In the genomic region with DNA sequence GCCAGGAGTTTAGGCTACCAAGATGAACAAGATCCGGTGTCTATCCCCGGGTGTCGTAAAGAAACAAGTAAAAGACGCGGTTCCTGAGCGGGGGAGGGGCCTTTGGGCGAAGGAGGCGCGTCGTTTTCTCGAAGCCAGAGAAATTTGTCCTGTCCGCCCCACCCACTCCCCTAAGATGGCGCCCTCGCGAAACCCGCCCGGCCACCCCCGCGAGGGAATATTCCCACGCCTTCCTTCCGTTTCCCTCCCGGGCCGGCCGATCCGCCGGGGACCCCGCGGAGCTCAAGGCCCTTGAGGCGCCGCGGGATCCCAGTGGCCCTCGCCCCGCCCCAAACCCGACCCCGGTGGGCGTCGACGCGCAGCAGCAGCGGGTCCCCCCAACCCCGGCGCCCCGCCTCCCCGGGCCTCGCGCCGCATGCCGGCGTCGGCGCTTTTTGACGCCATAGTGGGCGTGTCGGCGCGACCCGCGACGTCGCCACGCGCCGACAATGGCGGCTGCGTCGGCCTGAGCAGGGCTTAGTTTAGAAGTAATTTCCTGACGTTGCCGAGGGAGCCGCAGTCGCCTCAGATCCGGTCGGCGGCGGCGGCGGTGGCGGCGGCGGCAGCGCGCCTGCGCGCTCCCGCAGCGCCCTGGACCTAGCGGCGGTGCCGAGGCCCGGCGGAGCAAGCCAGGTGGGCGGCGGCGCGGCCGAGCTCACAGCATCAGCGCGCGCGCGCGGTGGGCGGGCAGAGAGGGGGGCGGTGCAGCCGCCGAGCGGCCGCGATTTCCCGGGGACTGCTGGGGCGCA, we compare ENCODE assay signal across 9 cellular contexts. TPM values are rescaled to one million over a fixed set of nuclear protein-coding genes. Genes with fewer than 3 reads are reported as not detected.
DNase-seq lines count a peak whose midpoint lies in the region; ATAC-seq and TF ChIP-seq lines count a peak whose summit lies in the region.
"Had no signal": no experiment of that assay in that cellular context is flagged by ENCODE, and none has a peak within 500 bp of the region (broad histone marks: within the 10 kb centered on the region; RNA-seq: fewer than 3 reads in every experiment).

No MANE protein-coding gene starts in this region.

- H3K4me3 ChIP-seq in liver (ENCODE audit: low read depth in 1 of 3, low read length in 3 of 3), result peak overlapping the region; percentile 64 to 89 (median 80)

- no peaks in the 10 kb centered on the region for H3K27me3 ChIP-seq in liver (ENCODE audit: control insufficient read depth in 4 of 4, insufficient read depth in 4 of 4, low read length in 3 of 4)

- TF ChIP-seq CTCF in liver (IDR thresholded peaks at IDR 0.05; ENCODE audit: low read depth, low read length, missing input control), result no peak

- H3K4me1 ChIP-seq in liver (ENCODE audit: control insufficient read depth in 4 of 4, insufficient read depth in 4 of 4, low read length in 3 of 4), result peaks cover 0 to 9% (median under 1%) of the 10 kb centered on the region in 4 donors

- peak overlapping the region in 1 of 2 donors; percentile 73 for H3K9ac ChIP-seq in liver (ENCODE audit: low read depth in 1 of 2, low read length in 2 of 2)

- peak overlapping the region; percentile 65 to 92 for H3K27ac ChIP-seq in liver (ENCODE audit: low read depth in 1 of 2, low read length in 2 of 2)

- peak; percentile 89 for DNase-seq in CD1c-positive myeloid dendritic cell (ENCODE audit: extremely low spot score)
- DNase-seq in NCI-H748 treated with DMSO at 0.1 percent for 48 hours (lab: John Stamatoyannopoulos, UW), result peak; percentile 64
- DNase-seq in activated CD4-positive, alpha-beta T cell treated with anti-CD3 and anti-CD28 coated beads, Interleukin-2, amount 50 U/mL, for 4 hours, result peak; percentile 81
- peak; percentile 83 for DNase-seq in dermis blood vessel endothelial cell
- peak; percentile 65 to 70 for DNase-seq in stimulated activated CD4-positive, alpha-beta T cell treated with anti-CD3 and anti-CD28 coated beads, Interleukin-2, amount 100 ng/mL, for 48 hours

- under 1% methylated on average over 109 of the region's 110 CpGs for WGBS in liver

- no peak for TF ChIP-seq RAD21 in liver (IDR thresholded peaks at IDR 0.05)

- peaks cover 0 to 7% (median 3%) of the 10 kb centered on the region in 4 donors for H3K36me3 ChIP-seq in liver (ENCODE audit: control insufficient read depth in 4 of 4, insufficient read depth in 3 of 4, low read depth in 1 of 4, low read length in 3 of 4)

- peak; percentile 86 for ATAC-seq in GM19397 (IDR thresholded peaks at IDR 0.05; ENCODE audit: unreplicated experiment)
- ATAC-seq in HG03558 (IDR thresholded peaks at IDR 0.05; ENCODE audit: extremely low read depth, unreplicated experiment), result peak; percentile 66

- no peaks in the 10 kb centered on the region for H3K9me3 ChIP-seq in liver (ENCODE audit: control insufficient read depth in 4 of 4, low read length in 3 of 4)

TF ChIP-seq in liver, 16 proteins besides CTCF, POLR2A, EP300 and RAD21:
- TF ChIP-seq FOXA1 (IDR thresholded peaks at IDR 0.05), result no peak
- no peak for TF ChIP-seq HNF4G (IDR thresholded peaks at IDR 0.05)
- TF ChIP-seq, protein P1, sequence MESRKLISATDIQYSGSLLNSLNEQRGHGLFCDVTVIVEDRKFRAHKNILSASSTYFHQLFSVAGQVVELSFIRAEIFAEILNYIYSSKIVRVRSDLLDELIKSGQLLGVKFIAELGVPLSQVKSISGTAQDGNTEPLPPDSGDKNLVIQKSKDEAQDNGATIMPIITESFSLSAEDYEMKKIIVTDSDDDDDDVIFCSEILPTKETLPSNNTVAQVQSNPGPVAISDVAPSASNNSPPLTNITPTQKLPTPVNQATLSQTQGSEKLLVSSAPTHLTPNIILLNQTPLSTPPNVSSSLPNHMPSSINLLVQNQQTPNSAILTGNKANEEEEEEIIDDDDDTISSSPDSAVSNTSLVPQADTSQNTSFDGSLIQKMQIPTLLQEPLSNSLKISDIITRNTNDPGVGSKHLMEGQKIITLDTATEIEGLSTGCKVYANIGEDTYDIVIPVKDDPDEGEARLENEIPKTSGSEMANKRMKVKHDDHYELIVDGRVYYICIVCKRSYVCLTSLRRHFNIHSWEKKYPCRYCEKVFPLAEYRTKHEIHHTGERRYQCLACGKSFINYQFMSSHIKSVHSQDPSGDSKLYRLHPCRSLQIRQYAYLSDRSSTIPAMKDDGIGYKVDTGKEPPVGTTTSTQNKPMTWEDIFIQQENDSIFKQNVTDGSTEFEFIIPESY (IDR thresholded peaks at IDR 0.05), result no peak
- TF ChIP-seq SP1 (IDR thresholded peaks at IDR 0.05), result no peak
- TF ChIP-seq, protein P2, sequence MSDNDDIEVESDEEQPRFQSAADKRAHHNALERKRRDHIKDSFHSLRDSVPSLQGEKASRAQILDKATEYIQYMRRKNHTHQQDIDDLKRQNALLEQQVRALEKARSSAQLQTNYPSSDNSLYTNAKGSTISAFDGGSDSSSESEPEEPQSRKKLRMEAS (IDR thresholded peaks at IDR 0.05), result no peak
- no peak for TF ChIP-seq JUND (IDR thresholded peaks at IDR 0.05)
- TF ChIP-seq YY1 (IDR thresholded peaks at IDR 0.05), result peak; percentile 91
- TF ChIP-seq NR2F2 (IDR thresholded peaks at IDR 0.05), result no peak
- no peak for TF ChIP-seq GABPA (IDR thresholded peaks at IDR 0.05 in 1 of 2, conservative IDR thresholded peaks at IDR 0.05 in 1 of 2)
- no peak for TF ChIP-seq FOXA2 (IDR thresholded peaks at IDR 0.05)
- TF ChIP-seq, protein P3, sequence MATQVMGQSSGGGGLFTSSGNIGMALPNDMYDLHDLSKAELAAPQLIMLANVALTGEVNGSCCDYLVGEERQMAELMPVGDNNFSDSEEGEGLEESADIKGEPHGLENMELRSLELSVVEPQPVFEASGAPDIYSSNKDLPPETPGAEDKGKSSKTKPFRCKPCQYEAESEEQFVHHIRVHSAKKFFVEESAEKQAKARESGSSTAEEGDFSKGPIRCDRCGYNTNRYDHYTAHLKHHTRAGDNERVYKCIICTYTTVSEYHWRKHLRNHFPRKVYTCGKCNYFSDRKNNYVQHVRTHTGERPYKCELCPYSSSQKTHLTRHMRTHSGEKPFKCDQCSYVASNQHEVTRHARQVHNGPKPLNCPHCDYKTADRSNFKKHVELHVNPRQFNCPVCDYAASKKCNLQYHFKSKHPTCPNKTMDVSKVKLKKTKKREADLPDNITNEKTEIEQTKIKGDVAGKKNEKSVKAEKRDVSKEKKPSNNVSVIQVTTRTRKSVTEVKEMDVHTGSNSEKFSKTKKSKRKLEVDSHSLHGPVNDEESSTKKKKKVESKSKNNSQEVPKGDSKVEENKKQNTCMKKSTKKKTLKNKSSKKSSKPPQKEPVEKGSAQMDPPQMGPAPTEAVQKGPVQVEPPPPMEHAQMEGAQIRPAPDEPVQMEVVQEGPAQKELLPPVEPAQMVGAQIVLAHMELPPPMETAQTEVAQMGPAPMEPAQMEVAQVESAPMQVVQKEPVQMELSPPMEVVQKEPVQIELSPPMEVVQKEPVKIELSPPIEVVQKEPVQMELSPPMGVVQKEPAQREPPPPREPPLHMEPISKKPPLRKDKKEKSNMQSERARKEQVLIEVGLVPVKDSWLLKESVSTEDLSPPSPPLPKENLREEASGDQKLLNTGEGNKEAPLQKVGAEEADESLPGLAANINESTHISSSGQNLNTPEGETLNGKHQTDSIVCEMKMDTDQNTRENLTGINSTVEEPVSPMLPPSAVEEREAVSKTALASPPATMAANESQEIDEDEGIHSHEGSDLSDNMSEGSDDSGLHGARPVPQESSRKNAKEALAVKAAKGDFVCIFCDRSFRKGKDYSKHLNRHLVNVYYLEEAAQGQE (IDR thresholded peaks at IDR 0.05), result no peak
- TF ChIP-seq, protein P4, sequence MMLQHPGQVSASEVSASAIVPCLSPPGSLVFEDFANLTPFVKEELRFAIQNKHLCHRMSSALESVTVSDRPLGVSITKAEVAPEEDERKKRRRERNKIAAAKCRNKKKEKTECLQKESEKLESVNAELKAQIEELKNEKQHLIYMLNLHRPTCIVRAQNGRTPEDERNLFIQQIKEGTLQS (IDR thresholded peaks at IDR 0.05), result no peak
- no peak for TF ChIP-seq EGR1 (IDR thresholded peaks at IDR 0.05; ENCODE audit: low read depth in 2 of 2)
- no peak for TF ChIP-seq HNF4A (conservative IDR thresholded peaks at IDR 0.05)
- peak; percentile 23 for TF ChIP-seq TAF1 (conservative IDR thresholded peaks at IDR 0.05)
- no peak for TF ChIP-seq RXRA (IDR thresholded peaks at IDR 0.05)

RNA-seq across cellular contexts. Expression of a gene that starts 0.4 kb away (rescaled TPM):
- 25.9 and 45.8 TPM in 2 replicates for total RNA-seq in dermis blood vessel endothelial cell
- total RNA-seq in liver, result 10 to 100 TPM; 14.9 to 35.7 TPM
- 10 to 100 TPM; 12.5 to 13.3 TPM for polyA plus RNA-seq in liver

RNA-seq across cellular contexts. Expression of a gene that starts 9.2 kb away (rescaled TPM):
- total RNA-seq in dermis blood vessel endothelial cell, result not detected in 2 replicates
- total RNA-seq in liver, result not detected
- polyA plus RNA-seq in liver, result not detected
- total RNA-seq: subcutaneous adipose tissue had no signal

RNA-seq across cellular contexts. Expression of a gene that starts 35.1 kb away (rescaled TPM):
- not detected in 2 replicates for total RNA-seq in dermis blood vessel endothelial cell
- total RNA-seq in liver, result not detected
- polyA plus RNA-seq in liver, result not detected
- total RNA-seq: subcutaneous adipose tissue had no signal

Comparison
In these comparisons a context has a peak if more than half of its experiments do, and no peak if none do; other contexts are left out.
1. Peak in every context shown above with its lines: DNase-seq, ATAC-seq, H3K4me3 ChIP-seq and H3K27ac ChIP-seq.